8 cellular contexts compared by ENCODE assay signal in genomic region chr6:27890351-27891299, GRCh38. TPM values are rescaled to one million over a fixed set of nuclear protein-coding genes. Genes with fewer than 3 reads are reported as not detected.
A peak's percentile ranks its signal among the peaks of the same experiment; 100 is the strongest.
DNase-seq lines count a peak whose midpoint lies in the region; ATAC-seq and TF ChIP-seq lines count a peak whose summit lies in the region.

No MANE protein-coding gene starts in this region.

- no peak overlapping the region for H3K27ac Mint-ChIP-seq in HFFc6
- peak overlapping the region; percentile 69 for H3K27ac Mint-ChIP-seq in dendritic cell treated with granulocyte-macrophage colony-stimulating factor and Interleukin-4, amounts not matched to agents 40 ng/mL and 50 ng/mL, for 4 days

- DNase-seq in GM13976 (ENCODE audit: low spot score), result peak; percentile 82
- DNase-seq in HFFc6, result peak; percentile 96
- peak; percentile 98 for DNase-seq in NB4 (ENCODE audit: low read depth)
- DNase-seq in activated CD4-positive, alpha-beta T cell treated with anti-CD3 and anti-CD28 coated beads for 1 hour, result peak; percentile 55
- DNase-seq in lung (ENCODE audit: low spot score), result no peak
- peak; percentile 65 for DNase-seq in stimulated activated naive CD4-positive, alpha-beta T cell treated with Interleukin-2 at 50 U/mL for 16 hours (lab: John Stamatoyannopoulos, UW)
- DNase-seq in NCI-H1092 (lab: John Stamatoyannopoulos, UW), result no peak

- intact Hi-C loops in dendritic cell treated with granulocyte-macrophage colony-stimulating factor and Interleukin-4, amounts not matched to agents 40 ng/mL and 50 ng/mL, for 4 days (cut with micrococcal nuclease), result no loop called here

- in situ Hi-C loops in GM13976 (cut with MboI; ENCODE audit: low sequenced_read_pairs, unreplicated experiment), result loop anchor here (10.0 kb wide), 2 partner anchors 464 to 736 kb away; no protein-coding TSS in a partner anchor

- H3K4me3 ChIP-seq in NB4 (ENCODE audit: low read depth, low read length) (peak overlapping the region; percentile 88), lung (no peak overlapping the region)

- peak; percentile 97 for TF ChIP-seq POLR2A in NB4 (IDR thresholded peaks at IDR 0.05; ENCODE audit: extremely low read depth, insufficient read length)

- peak; percentile 12 for ATAC-seq in lung (ENCODE audit: insufficient read depth, low FRiP score)

- peaks cover 4% of the 10 kb centered on the region; the same call in 1 of the 2 replicates for H3K36me3 Mint-ChIP-seq in HFFc6 (ENCODE audit: low read depth)
- no peaks in the 10 kb centered on the region for H3K36me3 Mint-ChIP-seq in dendritic cell treated with granulocyte-macrophage colony-stimulating factor and Interleukin-4, amounts not matched to agents 40 ng/mL and 50 ng/mL, for 4 days (ENCODE audit: low read depth)

- peaks cover 16% of the 10 kb centered on the region for H3K27me3 Mint-ChIP-seq in HFFc6 (ENCODE audit: insufficient read depth)
- H3K27me3 Mint-ChIP-seq in dendritic cell treated with granulocyte-macrophage colony-stimulating factor and Interleukin-4, amounts not matched to agents 40 ng/mL and 50 ng/mL, for 4 days, result peaks cover 7% of the 10 kb centered on the region

- no peak overlapping the region for H3K4me3 Mint-ChIP-seq in HFFc6
- H3K4me3 Mint-ChIP-seq in dendritic cell treated with granulocyte-macrophage colony-stimulating factor and Interleukin-4, amounts not matched to agents 40 ng/mL and 50 ng/mL, for 4 days, result peak overlapping the region; percentile 63

- H3K9me3 Mint-ChIP-seq in HFFc6, result no peaks in the 10 kb centered on the region
- H3K9me3 Mint-ChIP-seq in dendritic cell treated with granulocyte-macrophage colony-stimulating factor and Interleukin-4, amounts not matched to agents 40 ng/mL and 50 ng/mL, for 4 days, result no peaks in the 10 kb centered on the region

- H3K4me1 Mint-ChIP-seq in HFFc6 (ENCODE audit: low read depth), result peaks cover 40% of the 10 kb centered on the region
- peaks cover 38% of the 10 kb centered on the region for H3K4me1 Mint-ChIP-seq in dendritic cell treated with granulocyte-macrophage colony-stimulating factor and Interleukin-4, amounts not matched to agents 40 ng/mL and 50 ng/mL, for 4 days (ENCODE audit: low read depth)

- WGBS in lung, 2 donors, result 5 to 6% methylated on average over 56 to 57 of the region's 57 CpGs

- TF ChIP-seq CTCF in GM13976 (IDR thresholded peaks at IDR 0.05; ENCODE audit: borderline replicate concordance, control extremely low read depth, extremely low read depth, insufficient read depth, missing control alignments) (no peak), HFFc6 (IDR thresholded peaks at IDR 0.05) (no peak), NB4 (IDR thresholded peaks at IDR 0.05; ENCODE audit: low read depth, low read length) (no peak), lung (IDR thresholded peaks at IDR 0.05; ENCODE audit: control extremely low read depth, extremely low read depth) (no peak)

- peaks cover 0 to 16% of the 10 kb centered on the region in 2 donors for H3K4me1 ChIP-seq in lung (ENCODE audit: control insufficient read depth in 2 of 2, insufficient read depth in 2 of 2, low read length in 2 of 2)

- peaks cover 0 to 2% of the 10 kb centered on the region in 2 donors for H3K9me3 ChIP-seq in lung (ENCODE audit: control insufficient read depth in 2 of 2, insufficient read depth in 1 of 2, low read length in 1 of 2)

- H3K36me3 ChIP-seq in lung (ENCODE audit: control insufficient read depth in 2 of 2, insufficient read depth in 2 of 2, low read length in 2 of 2), result no peaks in the 10 kb centered on the region

- no peak overlapping the region for H3K27ac ChIP-seq in lung (ENCODE audit: low read depth in 1 of 2, low read length in 1 of 2)

- H3K27me3 ChIP-seq in lung (ENCODE audit: control insufficient read depth, insufficient read depth), result no peaks in the 10 kb centered on the region

RNA-seq across cellular contexts. Expression of gene OR2B2, which starts 21.6 kb away (rescaled TPM):
- total RNA-seq in HFFc6 (2021; fragmentation: NEBNext Ultra II Directional; extraction: Animal tissue kit (Norgen Biotek cat#: 25700)), result not detected
- not detected for total RNA-seq in lung
- polyA plus RNA-seq in lung, result not detected

Comparison
In these comparisons a context has a peak if more than half of its experiments do, and no peak if none do; other contexts are left out.
1. DNase-seq: peak in GM13976 (single experiment), HFFc6 (single experiment), NB4 (single experiment), activated CD4-positive, alpha-beta T cell treated with anti-CD3 and anti-CD28 coated beads for 1 hour (single experiment) and stimulated activated naive CD4-positive, alpha-beta T cell treated with Interleukin-2 at 50 U/mL for 16 hours (single experiment); none in lung (single experiment) and NCI-H1092 (single experiment).